21 cellular contexts compared by ENCODE assay signal in the genomic region with DNA sequence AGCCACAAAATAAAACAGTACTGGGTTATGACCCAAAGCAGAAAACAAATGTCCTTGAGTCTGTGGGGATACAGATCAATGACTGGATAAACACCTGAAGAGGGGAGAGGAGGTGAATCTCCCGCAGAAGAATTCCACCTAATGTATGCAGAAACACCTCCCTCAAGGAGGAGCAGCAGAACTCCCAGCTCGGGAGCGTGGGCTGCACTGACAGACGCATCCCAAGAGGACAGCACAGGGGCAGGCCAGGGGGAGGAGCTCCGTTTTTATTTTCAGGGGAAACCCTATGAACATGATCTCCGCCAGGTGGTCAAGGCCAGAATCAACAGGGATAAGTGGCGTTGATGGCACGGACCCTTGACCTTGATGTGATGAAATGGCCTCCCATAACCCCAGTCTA. TPM values are rescaled to one million over a fixed set of nuclear protein-coding genes. Genes with fewer than 3 reads are reported as not detected.
DNase-seq lines count a peak whose midpoint lies in the region; ATAC-seq, FAIRE-seq and TF ChIP-seq lines count a peak whose summit lies in the region.
"Had no signal": no experiment of that assay in that cellular context is flagged by ENCODE, and none has a peak within 500 bp of the region (broad histone marks: within the 10 kb centered on the region; RNA-seq: fewer than 3 reads in every experiment).

No MANE protein-coding gene starts in this region.

- H3K36me3 Mint-ChIP-seq in immature natural killer cell: peaks cover 0 to 3% (median 3%) of the 10 kb centered on the region in 3 donors

- TF ChIP-seq RAD21 in K562 (CRISPR knock-in tag; conservative IDR thresholded peaks at IDR 0.05 in 1 of 2, IDR thresholded peaks at IDR 0.05 in 1 of 2): no peak

- TF ChIP-seq POLR2A in K562 (conservative IDR thresholded peaks at IDR 0.05): no peak

- in situ Hi-C loops in K562 (cut with MboI): loop anchor here (5.0 kb wide), 1 partner anchor 38 kb away; no protein-coding TSS in a partner anchor

- intact Hi-C loops in K562 (cut with micrococcal nuclease): no loop called here

- H3K4me1 ChIP-seq in K562 (replicated peaks in 1 of 2; ENCODE audit: control insufficient read depth in 2 of 2, insufficient read depth in 2 of 2, low read length in 2 of 2): peaks cover 27 to 29% of the 10 kb centered on the region in 2 experiments; a peak in 4 of 5 replicates
- H3K4me1 ChIP-seq in skeletal muscle tissue (ENCODE audit: control insufficient read depth in 3 of 3, insufficient read depth in 3 of 3, low read length in 3 of 3): peaks cover 0 to 8% (median 0%) of the 10 kb centered on the region in 3 donors

- peaks cover 0 to 4% (median 1%) of the 10 kb centered on the region in 6 donors for H3K9me3 Mint-ChIP-seq in immature natural killer cell

- peak overlapping the region in 4 of 5 donors; percentile 22 to 71 (median 31) for H3K4me3 Mint-ChIP-seq in immature natural killer cell

- no peak for ATAC-seq in K562
- ATAC-seq in GM18867 (IDR thresholded peaks at IDR 0.05; ENCODE audit: unreplicated experiment): no peak
- ATAC-seq in GM18861 (IDR thresholded peaks at IDR 0.05; ENCODE audit: unreplicated experiment): no peak

- no TSS peak for BruUV-seq in K562 (replicated peaks; lab: Mats Ljungman, UMichigan)

- peaks cover 5% of the 10 kb centered on the region; the same call in 2 of the 3 replicates for H3K79me2 ChIP-seq in K562 (ENCODE audit: control insufficient read depth, insufficient read depth, low read length)

- CTCF ChIA-PET in K562 (lab: Yijun Ruan, JAX; ENCODE audit: low intra/inter-chr PET ratio): no interaction called here

- no peaks in the 10 kb centered on the region for H3K36me3 ChIP-seq in K562 (ENCODE audit: control insufficient read depth, insufficient read depth, low read length)
- no peaks in the 10 kb centered on the region for H3K36me3 ChIP-seq in skeletal muscle tissue (ENCODE audit: control insufficient read depth in 3 of 3, insufficient read depth in 3 of 3, low read length in 3 of 3)

- H3K9me3 ChIP-seq in K562 (replicated peaks; ENCODE audit: control insufficient read depth, insufficient read depth, low read depth, low read length) (peaks cover 2% of the 10 kb centered on the region), skeletal muscle tissue (ENCODE audit: control insufficient read depth in 3 of 3, low read length in 3 of 3) (no peaks in the 10 kb centered on the region)

- H2AFZ ChIP-seq in K562 (ENCODE audit: low read depth, low read length): peak overlapping the region; percentile 71; the same call in 1 of the 2 replicates

- H3K4me3 ChIP-seq in K562 (no peak overlapping the region), skeletal muscle tissue (ENCODE audit: low read length in 3 of 3) (no peak overlapping the region)

- TF ChIP-seq CTCF in K562 (IDR thresholded peaks at IDR 0.05 in 2 of 3, conservative IDR thresholded peaks at IDR 0.05 in 1 of 3; ENCODE audit: insufficient read depth in 2 of 3, low read depth in 1 of 3, low read length in 3 of 3): no peak

- H3K9ac ChIP-seq in K562 (ENCODE audit: insufficient read depth in 1 of 2, low read depth in 2 of 2, low read length in 2 of 2) (0 out of 4 replicates have a peak overlapping the region, but pooled peaks of 1 of the 2 experiments have one; percentile 10), skeletal muscle tissue (ENCODE audit: low read depth in 1 of 3, low read length in 3 of 3) (no peak overlapping the region)

- FAIRE-seq in K562 (lab: Jason Lieb, UNC): no peak
- FAIRE-seq: RCC 7860 had no signal

- H3K4me1 Mint-ChIP-seq in immature natural killer cell: peaks cover 77 to 86% of the 10 kb centered on the region in 2 donors

- no peaks in the 10 kb centered on the region for H3K9me1 ChIP-seq in K562 (ENCODE audit: control insufficient read depth, insufficient read depth, low read length)

- peaks cover 24 to 38% (median 32%) of the 10 kb centered on the region in 3 donors for H3K27me3 Mint-ChIP-seq in immature natural killer cell (ENCODE audit: low read depth in 3 of 3)

- H3K27ac ChIP-seq in K562 (ENCODE audit: extremely low read depth, low read depth, low read length) (no peak overlapping the region; the same call in 1 of the 3 replicates), skeletal muscle tissue (ENCODE audit: low read depth, low read length) (peak overlapping the region; percentile 54)
- H3K27ac ChIP-seq: 22Rv1 had no signal

- H3K27ac Mint-ChIP-seq in immature natural killer cell: peak overlapping the region; percentile 83 to 98 (median 97)

- H4K20me1 ChIP-seq in K562 (replicated peaks; ENCODE audit: control insufficient read depth, insufficient read depth, low read length): no peaks in the 10 kb centered on the region

- no peak for TF ChIP-seq EP300 in K562 (IDR thresholded peaks at IDR 0.05; ENCODE audit: low read length)

- H3K4me2 ChIP-seq in K562 (ENCODE audit: insufficient read depth, low read length): no peak overlapping the region

- 68% methylated on average over 3 of the region's 8 CpGs for WGBS in K562 (ENCODE audit: insufficient coverage, low coverage, missing lambda C conversion rate)

- POLR2A ChIA-PET in K562 (lab: Yijun Ruan, JAX): interaction anchor here (2.0 kb wide), 1 partner anchor 9 kb away, joined by 5 read pairs; no protein-coding TSS in a partner anchor

- H3K27me3 ChIP-seq in K562 (ENCODE audit: control insufficient read depth in 2 of 2, insufficient read depth in 2 of 2, low read length in 2 of 2) (no peaks in the 10 kb centered on the region), skeletal muscle tissue (ENCODE audit: control insufficient read depth in 3 of 3, insufficient read depth in 3 of 3, low read length in 3 of 3) (no peaks in the 10 kb centered on the region)

- DNase-seq in NCI-H2227 (lab: John Stamatoyannopoulos, UW; ENCODE audit: unreplicated experiment) (peak; percentile 12), NCI-H2227 treated with DMSO at 0.1 percent for 48 hours (lab: John Stamatoyannopoulos, UW) (no peak), K562 (ENCODE audit: extremely low read depth in 1 of 4, low spot score in 3 of 4) (peak in 1 of 4 experiments; percentile 3), immature natural killer cell (no peak), NAMALWA (ENCODE audit: low spot score) (no peak)
- DNase-seq: activated CD4-positive, alpha-beta T cell treated with anti-CD3 and anti-CD28 coated beads, Interleukin-2, amount 50 U/mL, for 48 hours; activated effector memory CD4-positive, alpha-beta T cell treated with anti-CD3 and anti-CD28 coated beads, Interleukin-2, amount 50 U/mL, for 16 hours; COR-L47; effector memory CD4-positive, alpha-beta T cell; foreskin fibroblast; HCEC 1CT; Kasumi-1; NCI-H1694 treated with DMSO at 0.1 percent for 48 hours; NCI-H69; stimulated activated naive CD4-positive, alpha-beta T cell treated with Interleukin-2 at 50 U/mL for 16 hours; T-helper 9 cell had no signal

TF ChIP-seq in K562, 482 proteins besides CTCF, POLR2A, EP300 and RAD21 (continues in another document):
- TF ChIP-seq ZFX (CRISPR knock-in tag; IDR thresholded peaks at IDR 0.05): no peak
- no peak for TF ChIP-seq SRF (CRISPR knock-in tag; IDR thresholded peaks at IDR 0.05)
- TF ChIP-seq, protein P1, sequence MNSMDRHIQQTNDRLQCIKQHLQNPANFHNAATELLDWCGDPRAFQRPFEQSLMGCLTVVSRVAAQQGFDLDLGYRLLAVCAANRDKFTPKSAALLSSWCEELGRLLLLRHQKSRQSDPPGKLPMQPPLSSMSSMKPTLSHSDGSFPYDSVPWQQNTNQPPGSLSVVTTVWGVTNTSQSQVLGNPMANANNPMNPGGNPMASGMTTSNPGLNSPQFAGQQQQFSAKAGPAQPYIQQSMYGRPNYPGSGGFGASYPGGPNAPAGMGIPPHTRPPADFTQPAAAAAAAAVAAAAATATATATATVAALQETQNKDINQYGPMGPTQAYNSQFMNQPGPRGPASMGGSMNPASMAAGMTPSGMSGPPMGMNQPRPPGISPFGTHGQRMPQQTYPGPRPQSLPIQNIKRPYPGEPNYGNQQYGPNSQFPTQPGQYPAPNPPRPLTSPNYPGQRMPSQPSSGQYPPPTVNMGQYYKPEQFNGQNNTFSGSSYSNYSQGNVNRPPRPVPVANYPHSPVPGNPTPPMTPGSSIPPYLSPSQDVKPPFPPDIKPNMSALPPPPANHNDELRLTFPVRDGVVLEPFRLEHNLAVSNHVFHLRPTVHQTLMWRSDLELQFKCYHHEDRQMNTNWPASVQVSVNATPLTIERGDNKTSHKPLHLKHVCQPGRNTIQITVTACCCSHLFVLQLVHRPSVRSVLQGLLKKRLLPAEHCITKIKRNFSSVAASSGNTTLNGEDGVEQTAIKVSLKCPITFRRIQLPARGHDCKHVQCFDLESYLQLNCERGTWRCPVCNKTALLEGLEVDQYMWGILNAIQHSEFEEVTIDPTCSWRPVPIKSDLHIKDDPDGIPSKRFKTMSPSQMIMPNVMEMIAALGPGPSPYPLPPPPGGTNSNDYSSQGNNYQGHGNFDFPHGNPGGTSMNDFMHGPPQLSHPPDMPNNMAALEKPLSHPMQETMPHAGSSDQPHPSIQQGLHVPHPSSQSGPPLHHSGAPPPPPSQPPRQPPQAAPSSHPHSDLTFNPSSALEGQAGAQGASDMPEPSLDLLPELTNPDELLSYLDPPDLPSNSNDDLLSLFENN (IDR thresholded peaks at IDR 0.05; ENCODE audit: low read depth in 2 of 2, low read length in 2 of 2): no peak
- TF ChIP-seq NELFE (IDR thresholded peaks at IDR 0.05; ENCODE audit: insufficient read depth, insufficient read length): no peak

RNA-seq across cellular contexts. Expression of gene PPP2R5C, which starts 41.8 kb away (rescaled TPM):
- total RNA-seq in K562 (2011; cell fraction: chromatin; rRNA removed; ENCODE audit: low replicate concordance): 275 and 554 TPM in 2 replicates
- total RNA-seq in K562 (2011; cell fraction: nucleolus; rRNA removed): 143 and 198 TPM in 2 replicates
- 367 and 537 TPM in 2 replicates for total RNA-seq in K562 (2011; cell fraction: nucleoplasm; rRNA removed)
- total RNA-seq in K562 (2014; rRNA removed) (263 and 295 TPM in 2 replicates), K562 (2014; rRNA removed; fragmentation: Illumina TruSeq; extraction: Trizol) (395 and 448 TPM in 2 replicates), K562 (2015; rRNA removed; fragmentation: Illumina TruSeq; extraction: Trizol) (284 and 309 TPM in 2 replicates), K562 (2021) (395 and 398 TPM in 2 replicates), skeletal muscle tissue (55.3 TPM)
- polyA plus RNA-seq in K562 (2011; rRNA removed) (266 and 328 TPM in 2 replicates), K562 (2014; fragmentation: Illumina TruSeq; extraction: Trizol) (383 and 443 TPM in 2 replicates), K562 (2014; fragmentation: Nextera tagmentation; extraction: Ambion mirVana) (100 to 1,000 TPM; 517 to 617 TPM), K562 (2014; rRNA removed) (284 and 315 TPM in 2 replicates), immature natural killer cell (100 to 1,000 TPM; 214 to 250 (median 236) TPM)
- polyA plus RNA-seq in K562 (2011; cell fraction: cytosol; rRNA removed): 100 and 189 TPM in 2 replicates
- polyA plus RNA-seq in K562 (2011; cell fraction: nucleus; rRNA removed): 140 and 172 TPM in 2 replicates
- 237 and 317 TPM in 2 replicates for polyA plus RNA-seq in K562 (2012)
- polyA minus RNA-seq in K562 (2011; rRNA and poly(A)+ RNA removed): 312 and 332 TPM in 2 replicates
- polyA minus RNA-seq in K562 (2011; cell fraction: cytosol; rRNA and poly(A)+ RNA removed): 118 and 128 TPM in 2 replicates
- polyA minus RNA-seq in K562 (2011; cell fraction: nucleus; rRNA and poly(A)+ RNA removed): 87.6 and 141 TPM in 2 replicates
